In the genomic region with DNA sequence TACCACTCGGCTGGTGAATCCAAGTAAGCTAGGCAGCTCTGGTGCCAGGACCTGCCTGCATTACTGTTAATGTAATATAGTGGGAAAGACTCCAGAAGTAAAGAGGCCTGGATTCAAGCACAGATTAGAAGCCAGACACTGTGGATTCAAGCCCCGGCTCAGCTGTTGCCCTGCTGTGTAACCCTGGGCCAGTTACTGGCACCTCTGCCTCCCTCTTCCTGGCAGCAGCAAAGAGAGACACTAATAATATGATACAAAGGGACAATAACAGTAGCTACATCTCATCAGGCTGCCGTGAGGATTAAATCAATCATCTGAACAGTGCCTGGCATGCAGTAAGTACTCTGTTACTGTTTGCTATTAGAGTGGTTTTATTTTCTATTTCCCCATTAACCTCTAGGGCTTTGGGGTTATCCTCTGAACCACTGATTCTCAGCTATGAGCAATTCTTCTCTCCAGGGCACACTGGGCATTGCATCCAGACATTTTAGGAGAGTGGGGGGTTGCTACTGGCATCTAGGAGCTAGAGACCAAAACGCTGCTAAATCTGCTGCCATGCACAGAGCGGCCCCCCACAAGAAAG, we compare ENCODE assay signal across 12 cellular contexts.
A peak's percentile ranks its signal among the peaks of the same experiment; 100 is the strongest.
DNase-seq lines count a peak whose midpoint lies in the region; ATAC-seq, FAIRE-seq and TF ChIP-seq lines count a peak whose summit lies in the region.
"Had no signal": no experiment of that assay in that cellular context is flagged by ENCODE, and none has a peak within 500 bp of the region (broad histone marks: within the 10 kb centered on the region; RNA-seq: fewer than 3 reads in every experiment).

No MANE protein-coding gene starts in this region.

- ATAC-seq in GM12878, result peak; percentile 60
- no peak for ATAC-seq in GM18861 (IDR thresholded peaks at IDR 0.05; ENCODE audit: unreplicated experiment)

- WGBS in GM12878 (ENCODE audit: insufficient coverage, insufficient replicate concordance, low lambda C conversion rate, missing lambda C conversion rate), result 25% methylated on average over 5 of the region's 5 CpGs

- no peaks in the 10 kb centered on the region for H4K20me1 ChIP-seq in GM12878 (ENCODE audit: control insufficient read depth, insufficient read depth)

- TF ChIP-seq CTCF in GM12878 (IDR thresholded peaks at IDR 0.05 in 2 of 3, conservative IDR thresholded peaks at IDR 0.05 in 1 of 3; ENCODE audit: control insufficient read depth in 2 of 3, extremely low read depth in 1 of 3, insufficient read depth in 1 of 3, low read depth in 3 of 3, low read length in 3 of 3), result no peak

- in situ Hi-C loops in GM12878 (cut with MboI), result no loop called here

- RAD21 ChIA-PET in GM12878 (lab: Charles Lee; ENCODE audit: unreplicated experiment), result interaction anchor here (1.2 to 4.9 kb wide), 14 partner anchors 9 to 230 kb away, joined by 3 to 70 read pairs (median 6); a partner anchor contains a TSS

- H2AFZ ChIP-seq in GM12878 (ENCODE audit: control insufficient read depth, low read depth, low read length), result no peak overlapping the region

- no peak for FAIRE-seq in GM12878 (lab: Jason Lieb, UNC)
- FAIRE-seq: endometrium, islet of Langerhans had no signal

- H3K4me3 ChIP-seq in MG63 (no peak overlapping the region), GM12878 (no peak overlapping the region)

- H3K27ac ChIP-seq in GM12878 (ENCODE audit: control insufficient read depth, insufficient read depth), result peak overlapping the region; percentile 93
- H3K27ac ChIP-seq: KMS-11 had no signal

- POLR2A ChIA-PET in GM12878 (lab: Charles Lee), result interaction anchor here (0.9 to 2.4 kb wide), 4 partner anchors 10 to 144 kb away, joined by 3 to 28 read pairs (median 17); a partner anchor contains a TSS

- no peak for TF ChIP-seq POLR2A in GM12878 (IDR thresholded peaks at IDR 0.05; ENCODE audit: low read depth, low read length)

- no peak for TF ChIP-seq RAD21 in GM12878 (IDR thresholded peaks at IDR 0.05; ENCODE audit: insufficient read depth, low read depth, low read length)

- H3K27me3 ChIP-seq in MG63 (no peaks in the 10 kb centered on the region), GM12878 (replicated peaks in 1 of 2; ENCODE audit: control insufficient read depth in 2 of 2, insufficient read depth in 2 of 2, low read length in 1 of 2) (no peaks in the 10 kb centered on the region)

- no TSS peak for BruUV-seq in GM12878 (replicated peaks; lab: Mats Ljungman, UMichigan)

- peak overlapping the region; percentile 88 for H3K4me2 ChIP-seq in GM12878 (ENCODE audit: control insufficient read depth, insufficient read depth)
- H3K4me2 ChIP-seq: KMS-11 had no signal

- DNase-seq in D341Med (ENCODE audit: low spot score) (peak; percentile 52), MG63 (peak; percentile 66), GM12878 (ENCODE audit: low read depth, low spot score) (peak; percentile 45), myocyte (ENCODE audit: low read depth) (peak; percentile 55), HuH-7 (ENCODE audit: low spot score) (no peak), NCI-H510A (lab: John Stamatoyannopoulos, UW) (no peak)
- no peak for DNase-seq in stimulated activated CD8-positive, alpha-beta memory T cell treated with anti-CD3 and anti-CD28 coated beads, Interleukin-4, amount 100 ng/mL, for 48 hours
- DNase-seq: activated CD4-positive, alpha-beta T cell treated with anti-CD3 and anti-CD28 coated beads for 4 hours had no signal

- SMC1A ChIA-PET in GM12878 (lab: Charles Lee; ENCODE audit: uncharacterized antibody, unreplicated experiment), result interaction anchor here (1.0 to 4.8 kb wide), 16 partner anchors 9 to 241 kb away, joined by 3 to 123 read pairs (median 6); a partner anchor contains a TSS

- TF ChIP-seq EP300 in GM12878 (IDR thresholded peaks at IDR 0.05; ENCODE audit: borderline replicate concordance in 1 of 2, control insufficient read depth in 1 of 2, low read depth in 2 of 2, low read length in 2 of 2), result 0 out of 4 replicates have a peak, but pooled peaks of 1 of the 2 experiments have one; percentile 21

- intact Hi-C loops in GM12878 (cut with micrococcal nuclease; ENCODE audit: unreplicated experiment), result loop anchor here (5.0 kb wide), 1 partner anchor 239 kb away; a partner anchor contains a TSS

- peaks cover 62% of the 10 kb centered on the region for H3K79me2 ChIP-seq in GM12878 (ENCODE audit: control insufficient read depth, insufficient read depth, low read length)

- H3K9ac ChIP-seq in GM12878 (ENCODE audit: control insufficient read depth, insufficient read depth, low read length), result peak overlapping the region; percentile 72
- H3K9ac ChIP-seq: KMS-11 had no signal

- H3K36me3 ChIP-seq in MG63 (peaks cover 53% of the 10 kb centered on the region), GM12878 (ENCODE audit: control insufficient read depth in 2 of 2, insufficient read depth in 2 of 2, low read length in 1 of 2) (peaks cover 19 to 23% of the 10 kb centered on the region in 2 experiments)

- CTCF ChIA-PET in GM12878 (lab: Yijun Ruan, JAX), result interaction anchor here (0.6 to 10.1 kb wide), 12 partner anchors 11 to 357 kb away, joined by 3 to 148 read pairs (median 4); a partner anchor contains a TSS

- H3K9me3 ChIP-seq in MG63 (no peaks in the 10 kb centered on the region), GM12878 (replicated peaks; ENCODE audit: control insufficient read depth, insufficient read depth, low read length) (no peaks in the 10 kb centered on the region)

- peaks cover 52% of the 10 kb centered on the region for H3K4me1 ChIP-seq in GM12878 (ENCODE audit: control insufficient read depth, insufficient read depth, low read length)

TF ChIP-seq in GM12878, 131 proteins besides CTCF, POLR2A, EP300 and RAD21 (continues in another document):
- TF ChIP-seq IKZF1 (conservative IDR thresholded peaks at IDR 0.05) (peak; percentile 52; the same call in 1 of the 2 replicates), RELA (IDR thresholded peaks at IDR 0.05; ENCODE audit: borderline replicate concordance, partially characterized antibody) (no peak), FOS (IDR thresholded peaks at IDR 0.05; ENCODE audit: borderline replicate concordance, extremely low read depth, insufficient read length) (no peak), MTA2 (IDR thresholded peaks at IDR 0.05; ENCODE audit: low read depth) (peak; percentile 30; the same call in 1 of the 2 replicates), DPF2 (IDR thresholded peaks at IDR 0.05) (0 out of 2 replicates have a peak, but pooled peaks have one; percentile 10), RUNX3 (IDR thresholded peaks at IDR 0.05; ENCODE audit: low read length) (peak; percentile 40; the same call in 1 of the 2 replicates), BCL11A (IDR thresholded peaks at IDR 0.05; ENCODE audit: low read depth, low read length) (0 out of 2 replicates have a peak, but pooled peaks have one; percentile 25), BHLHE40 (IDR thresholded peaks at IDR 0.05; ENCODE audit: borderline replicate concordance in 1 of 2, low read depth in 2 of 2, low read length in 1 of 2) (peak in 1 of 2 experiments; percentile 4; a peak in 1 of 4 replicates), TAF1 (IDR thresholded peaks at IDR 0.05; ENCODE audit: borderline replicate concordance, low read depth, low read length) (no peak), NFXL1 (IDR thresholded peaks at IDR 0.05; ENCODE audit: borderline replicate concordance) (0 out of 2 replicates have a peak, but pooled peaks have one; percentile 13)
- TF ChIP-seq, protein P1, sequence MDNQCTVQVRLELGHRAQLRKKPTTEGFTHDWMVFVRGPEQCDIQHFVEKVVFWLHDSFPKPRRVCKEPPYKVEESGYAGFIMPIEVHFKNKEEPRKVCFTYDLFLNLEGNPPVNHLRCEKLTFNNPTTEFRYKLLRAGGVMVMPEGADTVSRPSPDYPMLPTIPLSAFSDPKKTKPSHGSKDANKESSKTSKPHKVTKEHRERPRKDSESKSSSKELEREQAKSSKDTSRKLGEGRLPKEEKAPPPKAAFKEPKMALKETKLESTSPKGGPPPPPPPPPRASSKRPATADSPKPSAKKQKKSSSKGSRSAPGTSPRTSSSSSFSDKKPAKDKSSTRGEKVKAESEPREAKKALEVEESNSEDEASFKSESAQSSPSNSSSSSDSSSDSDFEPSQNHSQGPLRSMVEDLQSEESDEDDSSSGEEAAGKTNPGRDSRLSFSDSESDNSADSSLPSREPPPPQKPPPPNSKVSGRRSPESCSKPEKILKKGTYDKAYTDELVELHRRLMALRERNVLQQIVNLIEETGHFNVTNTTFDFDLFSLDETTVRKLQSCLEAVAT (IDR thresholded peaks at IDR 0.05), result 0 out of 2 replicates have a peak, but pooled peaks have one; percentile 41
- TF ChIP-seq, protein P2, sequence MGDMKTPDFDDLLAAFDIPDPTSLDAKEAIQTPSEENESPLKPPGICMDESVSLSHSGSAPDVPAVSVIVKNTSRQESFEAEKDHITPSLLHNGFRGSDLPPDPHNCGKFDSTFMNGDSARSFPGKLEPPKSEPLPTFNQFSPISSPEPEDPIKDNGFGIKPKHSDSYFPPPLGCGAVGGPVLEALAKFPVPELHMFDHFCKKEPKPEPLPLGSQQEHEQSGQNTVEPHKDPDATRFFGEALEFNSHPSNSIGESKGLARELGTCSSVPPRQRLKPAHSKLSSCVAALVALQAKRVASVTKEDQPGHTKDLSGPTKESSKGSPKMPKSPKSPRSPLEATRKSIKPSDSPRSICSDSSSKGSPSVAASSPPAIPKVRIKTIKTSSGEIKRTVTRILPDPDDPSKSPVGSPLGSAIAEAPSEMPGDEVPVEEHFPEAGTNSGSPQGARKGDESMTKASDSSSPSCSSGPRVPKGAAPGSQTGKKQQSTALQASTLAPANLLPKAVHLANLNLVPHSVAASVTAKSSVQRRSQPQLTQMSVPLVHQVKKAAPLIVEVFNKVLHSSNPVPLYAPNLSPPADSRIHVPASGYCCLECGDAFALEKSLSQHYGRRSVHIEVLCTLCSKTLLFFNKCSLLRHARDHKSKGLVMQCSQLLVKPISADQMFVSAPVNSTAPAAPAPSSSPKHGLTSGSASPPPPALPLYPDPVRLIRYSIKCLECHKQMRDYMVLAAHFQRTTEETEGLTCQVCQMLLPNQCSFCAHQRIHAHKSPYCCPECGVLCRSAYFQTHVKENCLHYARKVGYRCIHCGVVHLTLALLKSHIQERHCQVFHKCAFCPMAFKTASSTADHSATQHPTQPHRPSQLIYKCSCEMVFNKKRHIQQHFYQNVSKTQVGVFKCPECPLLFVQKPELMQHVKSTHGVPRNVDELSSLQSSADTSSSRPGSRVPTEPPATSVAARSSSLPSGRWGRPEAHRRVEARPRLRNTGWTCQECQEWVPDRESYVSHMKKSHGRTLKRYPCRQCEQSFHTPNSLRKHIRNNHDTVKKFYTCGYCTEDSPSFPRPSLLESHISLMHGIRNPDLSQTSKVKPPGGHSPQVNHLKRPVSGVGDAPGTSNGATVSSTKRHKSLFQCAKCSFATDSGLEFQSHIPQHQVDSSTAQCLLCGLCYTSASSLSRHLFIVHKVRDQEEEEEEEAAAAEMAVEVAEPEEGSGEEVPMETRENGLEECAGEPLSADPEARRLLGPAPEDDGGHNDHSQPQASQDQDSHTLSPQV (IDR thresholded peaks at IDR 0.05), result 0 out of 2 replicates have a peak, but pooled peaks have one; percentile 12

Comparison
In these comparisons a context has a peak if more than half of its experiments do, and no peak if none do; other contexts are left out.
1. DNase-seq: peak in D341Med (single experiment), MG63 (single experiment), GM12878 (single experiment) and myocyte (single experiment); none in stimulated activated CD8-positive, alpha-beta memory T cell treated with anti-CD3 and anti-CD28 coated beads, Interleukin-4, amount 100 ng/mL, for 48 hours (single experiment), HuH-7 (single experiment) and NCI-H510A (single experiment).